In genomic region chr12:117334855-117335587, GRCh38 we compare ENCODE assay signal across 22 cellular contexts. TPM values are rescaled to one million over a fixed set of nuclear protein-coding genes. Genes with fewer than 3 reads are reported as not detected.
DNase-seq lines count a peak whose midpoint lies in the region; ATAC-seq and TF ChIP-seq lines count a peak whose summit lies in the region.
"Had no signal": no experiment of that assay in that cellular context is flagged by ENCODE, and none has a peak within 500 bp of the region (broad histone marks: within the 10 kb centered on the region; RNA-seq: fewer than 3 reads in every experiment).

No MANE protein-coding gene starts in this region.

- H3K9me3 Mint-ChIP-seq in neural progenitor cell: no peaks in the 10 kb centered on the region
- no peaks in the 10 kb centered on the region for H3K9me3 Mint-ChIP-seq in activated CD8-positive, alpha-beta memory T cell treated with anti-CD3 and anti-CD28 coated beads, Interleukin-2, amount 10 ng/mL, durations not matched to agents 7 days and 5 days (ENCODE audit: low read depth)

- no peak for ATAC-seq in activated CD8-positive, alpha-beta memory T cell treated with anti-CD3 and anti-CD28 coated beads, Interleukin-2, amount 10 ng/mL, durations not matched to agents 7 days and 5 days
- ATAC-seq: T-cell had no signal

- H4K20me1 ChIP-seq in neural progenitor cell (ENCODE audit: low read depth): no peaks in the 10 kb centered on the region

- no peak overlapping the region for H3K9ac ChIP-seq in neural progenitor cell

- no peak overlapping the region for H3K4me3 Mint-ChIP-seq in neural progenitor cell
- H3K4me3 Mint-ChIP-seq in activated CD8-positive, alpha-beta memory T cell treated with anti-CD3 and anti-CD28 coated beads, Interleukin-2, amount 10 ng/mL, durations not matched to agents 7 days and 5 days: no peak overlapping the region
- H3K4me3 Mint-ChIP-seq: T-cell had no signal

- peak overlapping the region; percentile 50 for H3K27ac Mint-ChIP-seq in neural progenitor cell
- no peak overlapping the region for H3K27ac Mint-ChIP-seq in activated CD8-positive, alpha-beta memory T cell treated with anti-CD3 and anti-CD28 coated beads, Interleukin-2, amount 10 ng/mL, durations not matched to agents 7 days and 5 days
- H3K27ac Mint-ChIP-seq: T-cell had no signal

- H3K4me3 ChIP-seq in neural progenitor cell: no peak overlapping the region

- H3K36me3 ChIP-seq in neural progenitor cell: no peaks in the 10 kb centered on the region
- H3K36me3 ChIP-seq: sigmoid colon had no signal

- CTCF ChIA-PET in activated CD8-positive, alpha-beta memory T cell treated with anti-CD3 and anti-CD28 coated beads, Interleukin-2, amount 10 ng/mL, durations not matched to agents 7 days and 5 days (lab: Charles Lee): no interaction called here

- H3K9me3 ChIP-seq in neural progenitor cell (ENCODE audit: low read depth): no peaks in the 10 kb centered on the region
- H3K9me3 ChIP-seq: sigmoid colon had no signal

- H3K4me1 ChIP-seq in neural progenitor cell: peaks cover 6% of the 10 kb centered on the region

- TF ChIP-seq CTCF in neural progenitor cell (IDR thresholded peaks at IDR 0.05): no peak

- H3K4me1 Mint-ChIP-seq in neural progenitor cell: peaks cover 20% of the 10 kb centered on the region
- H3K4me1 Mint-ChIP-seq in activated CD8-positive, alpha-beta memory T cell treated with anti-CD3 and anti-CD28 coated beads, Interleukin-2, amount 10 ng/mL, durations not matched to agents 7 days and 5 days: no peaks in the 10 kb centered on the region
- H3K4me1 Mint-ChIP-seq: T-cell had no signal

- no peak overlapping the region for H2AFZ ChIP-seq in neural progenitor cell (replicated peaks)

- H3K4me2 ChIP-seq in neural progenitor cell: no peak overlapping the region

- no peaks in the 10 kb centered on the region for H3K36me3 Mint-ChIP-seq in neural progenitor cell
- H3K36me3 Mint-ChIP-seq in activated CD8-positive, alpha-beta memory T cell treated with anti-CD3 and anti-CD28 coated beads, Interleukin-2, amount 10 ng/mL, durations not matched to agents 7 days and 5 days: no peaks in the 10 kb centered on the region
- H3K36me3 Mint-ChIP-seq: T-cell had no signal

- H3K27me3 ChIP-seq in neural progenitor cell: no peaks in the 10 kb centered on the region

- DNase-seq in ELR (ENCODE audit: low read depth): peak; percentile 4
- DNase-seq in NCI-H69 (lab: John Stamatoyannopoulos, UW): peak; percentile 19
- DNase-seq in cerebellum (ENCODE audit: low spot score): peak; percentile 26
- no peak for DNase-seq in neural progenitor cell (ENCODE audit: low spot score)
- no peak for DNase-seq in DMS 273 treated with DMSO at 0.1 percent for 48 hours (lab: John Stamatoyannopoulos, UW)
- DNase-seq in stimulated activated CD4-positive, alpha-beta T cell treated with anti-CD3 and anti-CD28 coated beads, Interleukin-12 subunit alpha, Interleukin-12 subunit beta, amount 100 ng/mL, for 4 hours: no peak
- DNase-seq in activated CD8-positive, alpha-beta memory T cell treated with anti-CD3 and anti-CD28 coated beads, Interleukin-2, amount 10 ng/mL, durations not matched to agents 7 days and 5 days: no peak
- no peak for DNase-seq in SKM-1 treated with dmso at 0.1 percent for 144 hours (lab: John Stamatoyannopoulos, UW; ENCODE audit: unreplicated experiment)
- DNase-seq: activated CD4-positive, CD25-positive, alpha-beta regulatory T cell; AML-193; COR-L47; effector CD8-positive, alpha-beta T cell; GDM1; hippocampal formation; IMR-90; NCI-H1105; sigmoid colon; stimulated activated CD4-positive, alpha-beta T cell treated with anti-CD3 and anti-CD28 coated beads, Interleukin-4, amount 100 ng/mL, for 4 hours; stimulated activated CD8-positive, alpha-beta memory T cell treated with anti-CD3 and anti-CD28 coated beads, Interleukin-4, amount 100 ng/mL, for 48 hours; T-cell had no signal

- peaks cover 13% of the 10 kb centered on the region for H3K27me3 Mint-ChIP-seq in neural progenitor cell (ENCODE audit: insufficient read depth, low read depth)
- peaks cover 18% of the 10 kb centered on the region for H3K27me3 Mint-ChIP-seq in activated CD8-positive, alpha-beta memory T cell treated with anti-CD3 and anti-CD28 coated beads, Interleukin-2, amount 10 ng/mL, durations not matched to agents 7 days and 5 days

- H3F3A ChIP-seq in neural progenitor cell (ENCODE audit: low read depth): no peaks in the 10 kb centered on the region

- no peak overlapping the region for H3K27ac ChIP-seq in neural progenitor cell
- H3K27ac ChIP-seq: sigmoid colon had no signal

- no peaks in the 10 kb centered on the region for H3K79me2 ChIP-seq in neural progenitor cell (ENCODE audit: low read depth)

RNA-seq across cellular contexts. Expression of gene NOS1, which starts 26.4 kb away (rescaled TPM):
- total RNA-seq in cerebellum: 3.8 TPM
- 0.11 and 0.19 TPM in 2 replicates for total RNA-seq in neural progenitor cell (ENCODE audit: low replicate concordance)
- not detected for total RNA-seq in activated CD8-positive, alpha-beta memory T cell treated with anti-CD3 and anti-CD28 coated beads, Interleukin-2, amount 10 ng/mL, durations not matched to agents 7 days and 5 days
- total RNA-seq: activated CD8-positive, alpha-beta memory T cell treated with anti-CD3 and anti-CD28 coated beads for 36 hours; IMR-90; mononuclear cell had no signal

Comparison
In these comparisons a context has a peak if more than half of its experiments do, and no peak if none do; other contexts are left out.
1. DNase-seq: peak in ELR (single experiment), NCI-H69 (single experiment) and cerebellum (single experiment); none in neural progenitor cell (single experiment), DMS 273 treated with DMSO at 0.1 percent for 48 hours (single experiment), stimulated activated CD4-positive, alpha-beta T cell treated with anti-CD3 and anti-CD28 coated beads, Interleukin-12 subunit alpha, Interleukin-12 subunit beta, amount 100 ng/mL, for 4 hours (single experiment), activated CD8-positive, alpha-beta memory T cell treated with anti-CD3 and anti-CD28 coated beads, Interleukin-2, amount 10 ng/mL, durations not matched to agents 7 days and 5 days (single experiment) and SKM-1 treated with dmso at 0.1 percent for 144 hours (single experiment).